ENCODE assay signal across 35 cellular contexts in genomic region chr1:43395523-43395922, GRCh38. TPM values are rescaled to one million over a fixed set of nuclear protein-coding genes. Genes with fewer than 3 reads are reported as not detected.
"Had no signal": no experiment of that assay in that cellular context is flagged by ENCODE, and none has a peak within 500 bp of the region (broad histone marks: within the 10 kb centered on the region; RNA-seq: fewer than 3 reads in every experiment).

No MANE protein-coding gene starts in this region.

- H3K27ac Mint-ChIP-seq: activated CD4-positive, alpha-beta memory T cell treated with anti-CD3 and anti-CD28 coated beads for 36 hours; activated CD8-positive, alpha-beta memory T cell treated with anti-CD3 and anti-CD28 coated beads, Interleukin-2, amount 10 ng/mL, durations not matched to agents 7 days and 5 days; activated CD8-positive, alpha-beta T cell treated with anti-CD3 and anti-CD28 coated beads, Interleukin-2, amount 10 ng/mL, durations not matched to agents 7 days and 5 days; activated naive CD8-positive, alpha-beta T cell; activated T-cell treated with anti-CD3 and anti-CD28 coated beads, Interleukin-2, amount 50 U/mL, for 24 hours; activated T-cell treated with anti-CD3 and anti-CD28 coated beads, Interleukin-2, amount 50 U/mL, for 72 hours; dendritic cell treated with granulocyte-macrophage colony-stimulating factor and Interleukin-4, amounts not matched to agents 40 ng/mL and 50 ng/mL, for 4 days; endodermal cell; T-helper 2 cell treated with Interferon-gamma antibody and Interleukin-4, amounts not matched to agents 5 μg/mL and 100 μg/mL, for 36 hours had no signal

- H3K36me3 Mint-ChIP-seq: activated CD8-positive, alpha-beta memory T cell treated with anti-CD3 and anti-CD28 coated beads, Interleukin-2, amount 10 ng/mL, durations not matched to agents 7 days and 5 days had no signal

- H3K4me3 Mint-ChIP-seq: activated CD4-positive, alpha-beta memory T cell treated with anti-CD3 and anti-CD28 coated beads for 36 hours; activated CD8-positive, alpha-beta memory T cell treated with anti-CD3 and anti-CD28 coated beads, Interleukin-2, amount 10 ng/mL, durations not matched to agents 7 days and 5 days; activated CD8-positive, alpha-beta T cell treated with anti-CD3 and anti-CD28 coated beads, Interleukin-2, amount 10 ng/mL, durations not matched to agents 7 days and 5 days; activated naive CD8-positive, alpha-beta T cell; activated T-cell treated with anti-CD3 and anti-CD28 coated beads, Interleukin-2, amount 50 U/mL, for 24 hours; activated T-cell treated with anti-CD3 and anti-CD28 coated beads, Interleukin-2, amount 50 U/mL, for 72 hours; central memory CD8-positive, alpha-beta T cell; dendritic cell treated with granulocyte-macrophage colony-stimulating factor and Interleukin-4, amounts not matched to agents 40 ng/mL and 50 ng/mL, for 4 days; endodermal cell; T-helper 2 cell treated with Interferon-gamma antibody and Interleukin-4, amounts not matched to agents 5 μg/mL and 100 μg/mL, for 36 hours had no signal

- DNase-seq: activated CD4-positive, alpha-beta memory T cell treated with anti-CD3 and anti-CD28 coated beads for 36 hours; activated CD4-positive, alpha-beta T cell treated with anti-CD3 and anti-CD28 coated beads for 48 hours; activated CD4-positive, CD25-positive, alpha-beta regulatory T cell; activated CD8-positive, alpha-beta memory T cell treated with anti-CD3 and anti-CD28 coated beads, Interleukin-2, amount 10 ng/mL, durations not matched to agents 7 days and 5 days; activated CD8-positive, alpha-beta memory T cell treated with anti-CD3 and anti-CD28 coated beads, Interleukin-2, amount 50 U/mL, for 4 hours; activated CD8-positive, alpha-beta T cell treated with anti-CD3 and anti-CD28 coated beads, Interleukin-2, amount 10 ng/mL, durations not matched to agents 7 days and 5 days; activated effector memory CD4-positive, alpha-beta T cell treated with Interleukin-2 at 50 U/mL for 16 hours; activated gamma-delta T cell treated with Interleukin-2 at 50 U/mL for 16 hours; activated naive CD4-positive, alpha-beta T cell treated with anti-CD3 and anti-CD28 coated beads, Interleukin-2, amount 50 U/mL, for 16 hours; activated naive CD4-positive, alpha-beta T cell treated with Interleukin-2 at 50 U/mL for 16 hours; activated T-cell treated with anti-CD3 and anti-CD28 coated beads, Interleukin-2, amount 50 U/mL, for 24 hours; activated T-cell treated with anti-CD3 and anti-CD28 coated beads, Interleukin-2, amount 50 U/mL, for 72 hours; amniotic stem cell; anterior cingulate cortex; brain microvascular endothelial cell; dorsolateral prefrontal cortex; effector memory CD4-positive, alpha-beta T cell; endodermal cell; erythroblast; foreskin keratinocyte; gastrocnemius medialis; glutamatergic neuron; heart left ventricle; T1000 had no signal

- H3K4me1 ChIP-seq: foreskin keratinocyte had no signal

- H3K9me3 ChIP-seq: esophagus muscularis mucosa, gastrocnemius medialis, heart left ventricle had no signal

- ATAC-seq: activated CD8-positive, alpha-beta memory T cell treated with anti-CD3 and anti-CD28 coated beads, Interleukin-2, amount 10 ng/mL, durations not matched to agents 7 days and 5 days; activated CD8-positive, alpha-beta T cell treated with anti-CD3 and anti-CD28 coated beads, Interleukin-2, amount 10 ng/mL, durations not matched to agents 7 days and 5 days; activated T-cell treated with anti-CD3 and anti-CD28 coated beads, Interleukin-2, amount 50 U/mL, for 72 hours; foreskin keratinocyte; gastrocnemius medialis; heart left ventricle had no signal

- H3K27ac ChIP-seq: brain microvascular endothelial cell, coronary artery, esophagus muscularis mucosa, foreskin keratinocyte, gastrocnemius medialis, heart left ventricle had no signal

- H3K36me3 ChIP-seq: brain microvascular endothelial cell had no signal

- H3K4me3 ChIP-seq: coronary artery, dorsolateral prefrontal cortex, esophagus muscularis mucosa, gastrocnemius medialis, heart left ventricle had no signal

- H3K9me3 Mint-ChIP-seq: activated CD4-positive, alpha-beta memory T cell treated with anti-CD3 and anti-CD28 coated beads for 36 hours; activated T-cell treated with anti-CD3 and anti-CD28 coated beads, Interleukin-2, amount 50 U/mL, for 24 hours; activated T-cell treated with anti-CD3 and anti-CD28 coated beads, Interleukin-2, amount 50 U/mL, for 72 hours; central memory CD8-positive, alpha-beta T cell; dendritic cell treated with granulocyte-macrophage colony-stimulating factor and Interleukin-4, amounts not matched to agents 40 ng/mL and 50 ng/mL, for 4 days; endodermal cell; T-helper 2 cell treated with Interferon-gamma antibody and Interleukin-4, amounts not matched to agents 5 μg/mL and 100 μg/mL, for 36 hours had no signal

RNA-seq across cellular contexts. Expression of gene MPL, which starts 57.9 kb away (rescaled TPM):
- total RNA-seq: activated CD4-positive, alpha-beta memory T cell treated with anti-CD3 and anti-CD28 coated beads for 36 hours; activated CD8-positive, alpha-beta memory T cell treated with anti-CD3 and anti-CD28 coated beads for 36 hours; activated CD8-positive, alpha-beta memory T cell treated with anti-CD3 and anti-CD28 coated beads, Interleukin-2, amount 10 ng/mL, durations not matched to agents 7 days and 5 days; activated CD8-positive, alpha-beta T cell treated with anti-CD3 and anti-CD28 coated beads, Interleukin-2, amount 10 ng/mL, durations not matched to agents 7 days and 5 days; activated T-cell treated with anti-CD3 and anti-CD28 coated beads, Interleukin-2, amount 50 U/mL, for 72 hours; astrocyte; bronchial epithelial cell; cerebellum; foreskin keratinocyte; gastrocnemius medialis; T-helper 1 cell treated with Interleukin-12 subunit alpha and Interleukin-12 subunit beta and Interleukin-4 antibody, amounts not matched to agents 30 ng/mL and 1 ng/mL, for 36 hours had no signal
